In genomic region chr13:39415403-39415802, GRCh38 we compare ENCODE assay signal across 8 cellular contexts.
DNase-seq lines count a peak whose midpoint lies in the region; ATAC-seq, FAIRE-seq and TF ChIP-seq lines count a peak whose summit lies in the region.

No MANE protein-coding gene starts in this region.

- peak; percentile 39 to 59; a peak in 1 of 6 replicates for ATAC-seq in A549
- ATAC-seq in HG02970 (IDR thresholded peaks at IDR 0.05; ENCODE audit: low FRiP score, unreplicated experiment) = no peak
- ATAC-seq in HG03565 (IDR thresholded peaks at IDR 0.05; ENCODE audit: unreplicated experiment) = no peak

- no peak for TF ChIP-seq EP300 in A549 (IDR thresholded peaks at IDR 0.05)

- TF ChIP-seq RAD21 in A549 (conservative IDR thresholded peaks at IDR 0.05 in 1 of 2, IDR thresholded peaks at IDR 0.05 in 1 of 2) = peak; percentile 38 to 60; a peak in 4 of 5 replicates

- in situ Hi-C loops in HAP-1 (cut with MboI; ENCODE audit: low sequenced_read_pairs) = no loop called here

- H3K4me3 ChIP-seq in A549 = no peak overlapping the region
- H3K4me3 ChIP-seq in HAP-1 = no peak overlapping the region
- H3K4me3 ChIP-seq in cardiac muscle cell = no peak overlapping the region
- no peak overlapping the region for H3K4me3 ChIP-seq in spleen

- no peak for TF ChIP-seq POLR2A in A549 (IDR thresholded peaks at IDR 0.05; ENCODE audit: low read length)
- no peak for TF ChIP-seq POLR2A in spleen (IDR thresholded peaks at IDR 0.05)

- DNase-seq in A549 (ENCODE audit: low read depth in 1 of 2, low spot score in 1 of 2) (peak in 1 of 2 experiments; percentile 24), HAP-1 (ENCODE audit: low spot score in 2 of 2) (peak; percentile 23 to 70), UCSD-AML1 (lab: John Stamatoyannopoulos, UW; ENCODE audit: unreplicated experiment) (peak; percentile 19), cardiac muscle cell (ENCODE audit: low read depth in 1 of 2, low spot score in 1 of 2) (peak; percentile 57 to 77), spleen (no peak), mucosa of gallbladder (ENCODE audit: low spot score) (no peak)

- intact Hi-C loops in spleen (cut with DNase I; ENCODE audit: low total_unique reads) = no loop called here

- H3K9me3 ChIP-seq in A549 (no peaks in the 10 kb centered on the region), HAP-1 (no peaks in the 10 kb centered on the region), cardiac muscle cell (ENCODE audit: low read depth) (no peaks in the 10 kb centered on the region), spleen (no peaks in the 10 kb centered on the region)

- 39% methylated on average over 3 of the region's 3 CpGs for WGBS in A549 (ENCODE audit: missing lambda C conversion rate)
- 35 to 46% (median 38%) methylated on average over 3 of the region's 3 CpGs for WGBS in spleen, 5 donors

- no peaks in the 10 kb centered on the region for H3K36me3 ChIP-seq in HAP-1 (replicated peaks)
- no peaks in the 10 kb centered on the region for H3K36me3 ChIP-seq in cardiac muscle cell
- no peaks in the 10 kb centered on the region for H3K36me3 ChIP-seq in spleen

- H3K27me3 ChIP-seq in HAP-1 (ENCODE audit: low read depth) = no peaks in the 10 kb centered on the region
- no peaks in the 10 kb centered on the region for H3K27me3 ChIP-seq in cardiac muscle cell
- H3K27me3 ChIP-seq in spleen (replicated peaks in 1 of 7) = no peaks in the 10 kb centered on the region

- FAIRE-seq in A549 (lab: Jason Lieb, UNC) = no peak

- H3K4me1 ChIP-seq in A549 = no peaks in the 10 kb centered on the region
- H3K4me1 ChIP-seq in HAP-1 = peaks cover 56% of the 10 kb centered on the region
- peaks cover 5% of the 10 kb centered on the region for H3K4me1 ChIP-seq in cardiac muscle cell (ENCODE audit: low read depth)
- H3K4me1 ChIP-seq in spleen = peaks cover 11 to 41% (median 15%) of the 10 kb centered on the region in 6 donors

- POLR2A ChIA-PET in A549 (lab: Yijun Ruan, JAX) = no interaction called here

- no peak overlapping the region for H3K4me2 ChIP-seq in A549

- TF ChIP-seq CTCF in A549 (IDR thresholded peaks at IDR 0.05) (peak; percentile 28), cardiac muscle cell (IDR thresholded peaks at IDR 0.05; ENCODE audit: low read depth, low read length) (peak; percentile 64), spleen (IDR thresholded peaks at IDR 0.05 in 8 of 11, conservative IDR thresholded peaks at IDR 0.05 in 3 of 11) (peak; percentile 13 to 58 (median 35))

- CTCF ChIA-PET in A549 (lab: Yijun Ruan, JAX) = interaction anchor here (0.6 to 2.9 kb wide), 13 partner anchors 10 to 268 kb away, joined by 3 to 28 read pairs (median 4); partner anchors contain the start of gene LHFPL6

- H3K27ac ChIP-seq in A549 (no peak overlapping the region), cardiac muscle cell (no peak overlapping the region), spleen (no peak overlapping the region)

TF ChIP-seq in A549, 52 proteins besides CTCF, POLR2A, EP300 and RAD21:
- no peak for TF ChIP-seq RCOR1 (IDR thresholded peaks at IDR 0.05; ENCODE audit: low read depth, low read length)
- TF ChIP-seq, protein P1, sequence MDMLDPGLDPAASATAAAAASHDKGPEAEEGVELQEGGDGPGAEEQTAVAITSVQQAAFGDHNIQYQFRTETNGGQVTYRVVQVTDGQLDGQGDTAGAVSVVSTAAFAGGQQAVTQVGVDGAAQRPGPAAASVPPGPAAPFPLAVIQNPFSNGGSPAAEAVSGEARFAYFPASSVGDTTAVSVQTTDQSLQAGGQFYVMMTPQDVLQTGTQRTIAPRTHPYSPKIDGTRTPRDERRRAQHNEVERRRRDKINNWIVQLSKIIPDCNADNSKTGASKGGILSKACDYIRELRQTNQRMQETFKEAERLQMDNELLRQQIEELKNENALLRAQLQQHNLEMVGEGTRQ (IDR thresholded peaks at IDR 0.05) = no peak
- TF ChIP-seq NR3C1 (IDR thresholded peaks at IDR 0.05) = no peak
- TF ChIP-seq SMC3 (IDR thresholded peaks at IDR 0.05) = peak; percentile 45
- TF ChIP-seq, protein P2, sequence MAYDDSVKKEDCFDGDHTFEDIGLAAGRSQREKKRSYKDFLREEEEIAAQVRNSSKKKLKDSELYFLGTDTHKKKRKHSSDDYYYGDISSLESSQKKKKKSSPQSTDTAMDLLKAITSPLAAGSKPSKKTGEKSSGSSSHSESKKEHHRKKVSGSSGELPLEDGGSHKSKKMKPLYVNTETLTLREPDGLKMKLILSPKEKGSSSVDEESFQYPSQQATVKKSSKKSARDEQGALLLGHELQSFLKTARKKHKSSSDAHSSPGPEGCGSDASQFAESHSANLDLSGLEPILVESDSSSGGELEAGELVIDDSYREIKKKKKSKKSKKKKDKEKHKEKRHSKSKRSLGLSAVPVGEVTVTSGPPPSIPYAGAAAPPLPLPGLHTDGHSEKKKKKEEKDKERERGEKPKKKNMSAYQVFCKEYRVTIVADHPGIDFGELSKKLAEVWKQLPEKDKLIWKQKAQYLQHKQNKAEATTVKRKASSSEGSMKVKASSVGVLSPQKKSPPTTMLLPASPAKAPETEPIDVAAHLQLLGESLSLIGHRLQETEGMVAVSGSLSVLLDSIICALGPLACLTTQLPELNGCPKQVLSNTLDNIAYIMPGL (CRISPR knock-in tag; IDR thresholded peaks at IDR 0.05; ENCODE audit: borderline replicate concordance) = no peak
TF ChIP-seq in A549: peak in this region for 1.

Comparison
In these comparisons a context has a peak if more than half of its experiments do, and no peak if none do; other contexts are left out.
1. ATAC-seq: peak in A549 (2 of 2); none in HG02970 (single experiment) and HG03565 (single experiment).
2. DNase-seq: peak in HAP-1 (2 of 2), UCSD-AML1 (single experiment) and cardiac muscle cell (2 of 2); none in spleen (single experiment) and mucosa of gallbladder (single experiment).
3. Peak in every context shown above with its lines, with median percentiles within 50 percentile points of each other: CTCF ChIP-seq.